ENCODE assay signal across 1 cellular context in the genomic region with DNA sequence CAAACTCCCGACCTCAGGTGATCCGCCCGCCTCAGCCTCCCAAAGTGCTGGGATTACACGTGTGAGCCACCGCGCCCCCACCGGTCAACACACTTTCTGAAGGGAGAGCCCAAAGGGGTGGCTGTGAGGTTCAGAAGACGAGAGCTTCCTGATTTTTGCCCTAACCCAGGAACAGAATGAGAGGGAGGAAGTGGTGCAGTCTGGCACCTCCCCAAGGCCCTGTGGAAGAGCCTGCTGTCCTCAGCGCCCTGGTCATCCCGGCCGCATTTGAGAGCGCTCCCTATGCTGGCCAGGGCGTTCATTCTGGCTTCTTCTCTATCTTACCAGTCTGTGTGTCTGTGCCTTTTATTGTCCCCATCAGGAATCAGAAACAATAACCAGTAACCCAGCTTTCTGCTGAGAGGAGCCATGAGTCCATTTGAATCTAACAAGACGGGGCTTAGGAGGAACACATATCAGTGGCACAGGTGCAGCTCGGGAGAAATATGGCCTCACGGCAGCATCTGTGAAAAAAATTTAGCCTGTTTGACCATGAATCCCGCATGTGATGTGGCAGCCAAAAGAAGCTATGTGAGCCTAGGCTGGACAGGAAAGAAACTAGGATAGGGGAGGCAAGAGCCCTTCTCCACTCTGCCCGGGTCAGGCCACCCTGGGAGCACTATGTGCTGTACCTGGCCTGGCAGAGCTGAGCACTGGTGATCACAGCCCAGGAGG.
TF ChIP-seq lines count a peak whose summit lies in the region.

No MANE protein-coding gene starts in this region.

TF ChIP-seq in WTC11, 78 proteins besides CTCF, POLR2A, EP300 and RAD21 (continued from another document):
- TF ChIP-seq, protein P1, sequence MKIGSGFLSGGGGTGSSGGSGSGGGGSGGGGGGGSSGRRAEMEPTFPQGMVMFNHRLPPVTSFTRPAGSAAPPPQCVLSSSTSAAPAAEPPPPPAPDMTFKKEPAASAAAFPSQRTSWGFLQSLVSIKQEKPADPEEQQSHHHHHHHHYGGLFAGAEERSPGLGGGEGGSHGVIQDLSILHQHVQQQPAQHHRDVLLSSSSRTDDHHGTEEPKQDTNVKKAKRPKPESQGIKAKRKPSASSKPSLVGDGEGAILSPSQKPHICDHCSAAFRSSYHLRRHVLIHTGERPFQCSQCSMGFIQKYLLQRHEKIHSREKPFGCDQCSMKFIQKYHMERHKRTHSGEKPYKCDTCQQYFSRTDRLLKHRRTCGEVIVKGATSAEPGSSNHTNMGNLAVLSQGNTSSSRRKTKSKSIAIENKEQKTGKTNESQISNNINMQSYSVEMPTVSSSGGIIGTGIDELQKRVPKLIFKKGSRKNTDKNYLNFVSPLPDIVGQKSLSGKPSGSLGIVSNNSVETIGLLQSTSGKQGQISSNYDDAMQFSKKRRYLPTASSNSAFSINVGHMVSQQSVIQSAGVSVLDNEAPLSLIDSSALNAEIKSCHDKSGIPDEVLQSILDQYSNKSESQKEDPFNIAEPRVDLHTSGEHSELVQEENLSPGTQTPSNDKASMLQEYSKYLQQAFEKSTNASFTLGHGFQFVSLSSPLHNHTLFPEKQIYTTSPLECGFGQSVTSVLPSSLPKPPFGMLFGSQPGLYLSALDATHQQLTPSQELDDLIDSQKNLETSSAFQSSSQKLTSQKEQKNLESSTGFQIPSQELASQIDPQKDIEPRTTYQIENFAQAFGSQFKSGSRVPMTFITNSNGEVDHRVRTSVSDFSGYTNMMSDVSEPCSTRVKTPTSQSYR (CRISPR knock-in tag; IDR thresholded peaks at IDR 0.05) = no peak
- TF ChIP-seq GTF2I (CRISPR knock-in tag; conservative IDR thresholded peaks at IDR 0.05) (no peak), NFATC4 (CRISPR knock-in tag; IDR thresholded peaks at IDR 0.05) (no peak), SMAD3 (CRISPR knock-in tag; IDR thresholded peaks at IDR 0.05; ENCODE audit: borderline replicate concordance) (no peak), ELF4 (CRISPR knock-in tag; IDR thresholded peaks at IDR 0.05; ENCODE audit: low read depth) (no peak), ZNF138 (CRISPR knock-in tag; conservative IDR thresholded peaks at IDR 0.05) (no peak), SP1 (CRISPR knock-in tag; conservative IDR thresholded peaks at IDR 0.05) (no peak), ETV6 (CRISPR knock-in tag; IDR thresholded peaks at IDR 0.05) (no peak), HMGA2 (CRISPR knock-in tag; IDR thresholded peaks at IDR 0.05) (no peak), TCF7 (CRISPR knock-in tag; IDR thresholded peaks at IDR 0.05; ENCODE audit: low read depth) (no peak), ATF1 (CRISPR knock-in tag; IDR thresholded peaks at IDR 0.05) (no peak), ZNF219 (CRISPR knock-in tag; IDR thresholded peaks at IDR 0.05; ENCODE audit: borderline replicate concordance) (no peak)
- TF ChIP-seq, protein P2, sequence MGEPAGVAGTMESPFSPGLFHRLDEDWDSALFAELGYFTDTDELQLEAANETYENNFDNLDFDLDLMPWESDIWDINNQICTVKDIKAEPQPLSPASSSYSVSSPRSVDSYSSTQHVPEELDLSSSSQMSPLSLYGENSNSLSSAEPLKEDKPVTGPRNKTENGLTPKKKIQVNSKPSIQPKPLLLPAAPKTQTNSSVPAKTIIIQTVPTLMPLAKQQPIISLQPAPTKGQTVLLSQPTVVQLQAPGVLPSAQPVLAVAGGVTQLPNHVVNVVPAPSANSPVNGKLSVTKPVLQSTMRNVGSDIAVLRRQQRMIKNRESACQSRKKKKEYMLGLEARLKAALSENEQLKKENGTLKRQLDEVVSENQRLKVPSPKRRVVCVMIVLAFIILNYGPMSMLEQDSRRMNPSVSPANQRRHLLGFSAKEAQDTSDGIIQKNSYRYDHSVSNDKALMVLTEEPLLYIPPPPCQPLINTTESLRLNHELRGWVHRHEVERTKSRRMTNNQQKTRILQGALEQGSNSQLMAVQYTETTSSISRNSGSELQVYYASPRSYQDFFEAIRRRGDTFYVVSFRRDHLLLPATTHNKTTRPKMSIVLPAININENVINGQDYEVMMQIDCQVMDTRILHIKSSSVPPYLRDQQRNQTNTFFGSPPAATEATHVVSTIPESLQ (CRISPR knock-in tag; IDR thresholded peaks at IDR 0.05) = no peak
- TF ChIP-seq, protein P3, sequence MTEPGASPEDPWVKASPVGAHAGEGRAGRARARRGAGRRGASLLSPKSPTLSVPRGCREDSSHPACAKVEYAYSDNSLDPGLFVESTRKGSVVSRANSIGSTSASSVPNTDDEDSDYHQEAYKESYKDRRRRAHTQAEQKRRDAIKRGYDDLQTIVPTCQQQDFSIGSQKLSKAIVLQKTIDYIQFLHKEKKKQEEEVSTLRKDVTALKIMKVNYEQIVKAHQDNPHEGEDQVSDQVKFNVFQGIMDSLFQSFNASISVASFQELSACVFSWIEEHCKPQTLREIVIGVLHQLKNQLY (CRISPR knock-in tag; IDR thresholded peaks at IDR 0.05) = no peak
- TF ChIP-seq, protein P4, sequence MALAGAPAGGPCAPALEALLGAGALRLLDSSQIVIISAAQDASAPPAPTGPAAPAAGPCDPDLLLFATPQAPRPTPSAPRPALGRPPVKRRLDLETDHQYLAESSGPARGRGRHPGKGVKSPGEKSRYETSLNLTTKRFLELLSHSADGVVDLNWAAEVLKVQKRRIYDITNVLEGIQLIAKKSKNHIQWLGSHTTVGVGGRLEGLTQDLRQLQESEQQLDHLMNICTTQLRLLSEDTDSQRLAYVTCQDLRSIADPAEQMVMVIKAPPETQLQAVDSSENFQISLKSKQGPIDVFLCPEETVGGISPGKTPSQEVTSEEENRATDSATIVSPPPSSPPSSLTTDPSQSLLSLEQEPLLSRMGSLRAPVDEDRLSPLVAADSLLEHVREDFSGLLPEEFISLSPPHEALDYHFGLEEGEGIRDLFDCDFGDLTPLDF (CRISPR knock-in tag; IDR thresholded peaks at IDR 0.05) = no peak
